Comparison of ENCODE assay signal across 9 cellular contexts in the genomic region with DNA sequence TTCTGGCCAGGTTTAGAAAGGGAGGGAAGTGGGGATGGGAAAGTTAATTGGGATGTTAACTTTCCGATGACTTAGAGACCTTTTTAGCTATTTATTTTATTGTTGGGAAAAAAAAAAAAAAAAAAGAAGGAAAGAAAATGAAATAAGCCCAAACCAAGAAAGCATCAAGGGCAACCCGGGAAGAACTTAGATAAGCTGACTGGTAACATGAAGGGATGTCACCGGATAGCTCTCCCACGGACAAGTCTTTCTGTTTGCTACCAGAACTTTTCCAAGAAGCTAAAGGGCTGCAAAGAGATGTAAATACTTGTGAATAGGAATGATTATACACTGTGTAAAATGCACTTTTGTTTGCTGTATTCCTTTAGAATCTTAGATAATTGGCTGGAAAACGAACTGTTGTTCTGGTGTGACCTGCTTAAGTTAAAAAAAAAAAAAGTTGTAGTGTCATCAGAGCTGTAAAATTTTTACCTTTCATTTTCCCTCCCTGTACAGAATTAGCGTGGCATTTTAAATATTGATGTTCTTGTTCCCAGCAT. TPM values are rescaled to one million over a fixed set of nuclear protein-coding genes. Genes with fewer than 3 reads are reported as not detected.
DNase-seq lines count a peak whose midpoint lies in the region; ATAC-seq and TF ChIP-seq lines count a peak whose summit lies in the region.
"Had no signal": no experiment of that assay in that cellular context is flagged by ENCODE, and none has a peak within 500 bp of the region (broad histone marks: within the 10 kb centered on the region; RNA-seq: fewer than 3 reads in every experiment).

No MANE protein-coding gene starts in this region.

- H3K27ac ChIP-seq in heart right ventricle: no peak overlapping the region
- H3K27ac ChIP-seq in urinary bladder (ENCODE audit: low read depth): no peak overlapping the region

- no peaks in the 10 kb centered on the region for H3K9me3 Mint-ChIP-seq in activated naive CD8-positive, alpha-beta T cell treated with anti-CD3 and anti-CD28 coated beads, Interleukin-2, amount 50 U/mL, for 24 hours
- peaks cover 4% of the 10 kb centered on the region for H3K9me3 Mint-ChIP-seq in memory B cell

- TF ChIP-seq CTCF in heart right ventricle (IDR thresholded peaks at IDR 0.05): no peak
- TF ChIP-seq CTCF in GM20000 (IDR thresholded peaks at IDR 0.05; ENCODE audit: extremely low read depth, missing control alignments): no peak

- peaks cover 39 to 100% (median 100%) of the 10 kb centered on the region in 7 donors for H3K27me3 ChIP-seq in heart right ventricle

- ATAC-seq in heart right ventricle: no peak
- no peak for ATAC-seq in Right ventricle myocardium superior (ENCODE audit: poor library complexity)
- ATAC-seq in activated naive CD8-positive, alpha-beta T cell treated with anti-CD3 and anti-CD28 coated beads, Interleukin-2, amount 50 U/mL, for 24 hours: no peak
- ATAC-seq in memory B cell (ENCODE audit: low read depth): no peak
- ATAC-seq in HG03439 (IDR thresholded peaks at IDR 0.05; ENCODE audit: unreplicated experiment): no peak

- peak overlapping the region; percentile 84 for H3K4me3 Mint-ChIP-seq in activated naive CD8-positive, alpha-beta T cell treated with anti-CD3 and anti-CD28 coated beads, Interleukin-2, amount 50 U/mL, for 24 hours
- H3K4me3 Mint-ChIP-seq in memory B cell: peak overlapping the region; percentile 82

- peaks cover 94% of the 10 kb centered on the region for H3K27me3 Mint-ChIP-seq in activated naive CD8-positive, alpha-beta T cell treated with anti-CD3 and anti-CD28 coated beads, Interleukin-2, amount 50 U/mL, for 24 hours
- peaks cover 41% of the 10 kb centered on the region for H3K27me3 Mint-ChIP-seq in memory B cell

- 18 to 25% methylated on average over 6 of the region's 6 CpGs for WGBS in heart right ventricle, 2 donors
- WGBS in urinary bladder: 10% methylated on average over 6 of the region's 6 CpGs

- DNase-seq in heart right ventricle (no peak), Right ventricle myocardium superior (no peak), memory B cell (ENCODE audit: low spot score in 2 of 2) (no peak), GM20000 (ENCODE audit: low spot score) (no peak), GDM1 (lab: John Stamatoyannopoulos, UW) (no peak)
- no peak for DNase-seq in activated naive CD8-positive, alpha-beta T cell treated with anti-CD3 and anti-CD28 coated beads, Interleukin-2, amount 50 U/mL, for 24 hours

- H3K4me3 ChIP-seq in heart right ventricle (peak overlapping the region in 9 of 10 donors; percentile 13 to 59 (median 50)), urinary bladder (ENCODE audit: low read depth, low read length) (peak overlapping the region; percentile 49)

- intact Hi-C loops in heart right ventricle (cut with DNase I): no loop called here
- intact Hi-C loops in Right ventricle myocardium superior (cut with DNase I): no loop called here

- no peaks in the 10 kb centered on the region for H3K9me3 ChIP-seq in heart right ventricle

- H3K27ac Mint-ChIP-seq in activated naive CD8-positive, alpha-beta T cell treated with anti-CD3 and anti-CD28 coated beads, Interleukin-2, amount 50 U/mL, for 24 hours: peak overlapping the region; percentile 83
- H3K27ac Mint-ChIP-seq in memory B cell: no peak overlapping the region

- peaks cover 0 to 5% (median 0%) of the 10 kb centered on the region in 9 donors for H3K36me3 ChIP-seq in heart right ventricle
- H3K36me3 ChIP-seq in urinary bladder (ENCODE audit: insufficient read depth): no peaks in the 10 kb centered on the region

- peaks cover 6% of the 10 kb centered on the region for H3K36me3 Mint-ChIP-seq in activated naive CD8-positive, alpha-beta T cell treated with anti-CD3 and anti-CD28 coated beads, Interleukin-2, amount 50 U/mL, for 24 hours (ENCODE audit: low read depth)
- peaks cover 2% of the 10 kb centered on the region for H3K36me3 Mint-ChIP-seq in memory B cell

- H3K4me1 ChIP-seq in heart right ventricle (peaks cover 13 to 36% (median 32%) of the 10 kb centered on the region in 9 donors), urinary bladder (ENCODE audit: insufficient read depth) (no peaks in the 10 kb centered on the region)

- peaks cover 42% of the 10 kb centered on the region for H3K4me1 Mint-ChIP-seq in activated naive CD8-positive, alpha-beta T cell treated with anti-CD3 and anti-CD28 coated beads, Interleukin-2, amount 50 U/mL, for 24 hours
- peaks cover 15% of the 10 kb centered on the region for H3K4me1 Mint-ChIP-seq in memory B cell

RNA-seq across cellular contexts. Expression of a gene that starts 2.8 kb away (rescaled TPM):
- total RNA-seq in heart right ventricle (not detected), Right ventricle myocardium superior (not detected), urinary bladder (not detected)
- polyA plus RNA-seq in heart right ventricle (not detected), urinary bladder (0.03 TPM)
- total RNA-seq: omental fat pad had no signal
